2 cellular contexts compared by ENCODE assay signal in the genomic region with DNA sequence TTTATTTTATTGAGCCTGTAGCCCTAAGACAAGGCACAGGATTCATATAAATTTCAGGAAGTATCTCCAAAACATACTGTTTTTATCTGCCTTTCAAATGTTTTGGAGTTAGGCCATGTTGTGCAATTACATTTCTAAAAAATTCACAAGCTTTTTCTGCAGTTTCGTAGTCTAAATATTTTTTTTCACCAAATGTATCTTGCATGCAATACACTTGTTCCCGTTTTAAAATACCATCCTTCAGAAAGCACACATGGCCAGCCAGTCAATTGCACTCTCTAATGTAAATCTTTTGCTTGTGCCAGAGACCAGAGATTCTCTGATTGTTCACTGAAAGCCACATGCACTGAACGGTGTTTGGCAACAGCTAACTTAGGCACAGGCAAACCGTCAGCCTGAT.
TF ChIP-seq lines count a peak whose summit lies in the region.

No MANE protein-coding gene starts in this region.

TF ChIP-seq in IMR-90, 13 proteins besides CTCF, POLR2A, EP300 and RAD21:
- no peak for TF ChIP-seq SMC3 (IDR thresholded peaks at IDR 0.05; ENCODE audit: low read depth, low read length)
- TF ChIP-seq NFE2L2 (IDR thresholded peaks at IDR 0.05; ENCODE audit: low read depth, low read length) = no peak
- TF ChIP-seq MXI1 (IDR thresholded peaks at IDR 0.05; ENCODE audit: borderline replicate concordance, low read depth, low read length) = 0 out of 2 replicates have a peak, but pooled peaks have one; percentile 30
- TF ChIP-seq MAZ (IDR thresholded peaks at IDR 0.05; ENCODE audit: borderline replicate concordance, low read depth, low read length) = no peak
- TF ChIP-seq RFX5 (IDR thresholded peaks at IDR 0.05; ENCODE audit: low read depth, low read length) = no peak
- peak; percentile 81 for TF ChIP-seq CEBPB (IDR thresholded peaks at IDR 0.05; ENCODE audit: low read depth, low read length)
- no peak for TF ChIP-seq CHD1 (IDR thresholded peaks at IDR 0.05; ENCODE audit: low read depth, low read length)
- TF ChIP-seq USF2 (IDR thresholded peaks at IDR 0.05; ENCODE audit: low read depth, low read length) = no peak

TF ChIP-seq in endothelial cell of umbilical vein, 7 proteins besides CTCF, POLR2A, EP300 and RAD21:
- TF ChIP-seq, protein P1, sequence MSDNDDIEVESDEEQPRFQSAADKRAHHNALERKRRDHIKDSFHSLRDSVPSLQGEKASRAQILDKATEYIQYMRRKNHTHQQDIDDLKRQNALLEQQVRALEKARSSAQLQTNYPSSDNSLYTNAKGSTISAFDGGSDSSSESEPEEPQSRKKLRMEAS (IDR thresholded peaks at IDR 0.05; ENCODE audit: insufficient read depth, insufficient read length) = no peak
- no peak for TF ChIP-seq POLR2AphosphoS5 (IDR thresholded peaks at IDR 0.05; ENCODE audit: insufficient read depth, low read depth, low read length)
